In genomic region chr16:1983544-1984346, GRCh38 we compare ENCODE assay signal across 8 cellular contexts. TPM values are rescaled to one million over a fixed set of nuclear protein-coding genes. Genes with fewer than 3 reads are reported as not detected.
DNase-seq lines count a peak whose midpoint lies in the region; ATAC-seq and TF ChIP-seq lines count a peak whose summit lies in the region.

Gene GFER, plus strand, starts transcription at chr16:1984193. Its CDS starts 26 bp downstream, at chr16:1984219.

- H3K4me3 Mint-ChIP-seq in CD4-positive, alpha-beta T cell = peak within 1 kb of the TSS; percentile 87
- H3K4me3 Mint-ChIP-seq in activated CD4-positive, alpha-beta T cell treated with anti-CD3 and anti-CD28 coated beads for 36 hours = peak within 1 kb of the TSS; percentile 85

- peaks cover 15 to 32% of the 10 kb centered on the region in 2 donors for H3K4me1 ChIP-seq in left lung

- peak; percentile 60 for ATAC-seq in CD4-positive, alpha-beta T cell (ENCODE audit: poor library complexity)
- ATAC-seq in HG03342 (IDR thresholded peaks at IDR 0.05; ENCODE audit: unreplicated experiment) (peak; percentile 66), left lung (peak; percentile 89)
- peak; percentile 84 for ATAC-seq in activated CD4-positive, alpha-beta T cell treated with anti-CD3 and anti-CD28 coated beads for 36 hours

- no peaks in the 10 kb centered on the region for H3K9me3 Mint-ChIP-seq in CD4-positive, alpha-beta T cell
- no peaks in the 10 kb centered on the region for H3K9me3 Mint-ChIP-seq in activated CD4-positive, alpha-beta T cell treated with anti-CD3 and anti-CD28 coated beads for 36 hours (ENCODE audit: low read depth)

- H3K27ac Mint-ChIP-seq in CD4-positive, alpha-beta T cell = peak within 1 kb of the TSS; percentile 56
- H3K27ac Mint-ChIP-seq in activated CD4-positive, alpha-beta T cell treated with anti-CD3 and anti-CD28 coated beads for 36 hours = peak within 1 kb of the TSS; percentile 55

- H3K36me3 Mint-ChIP-seq in CD4-positive, alpha-beta T cell (ENCODE audit: low read depth) = peaks cover 20% of the 10 kb centered on the region
- H3K36me3 Mint-ChIP-seq in activated CD4-positive, alpha-beta T cell treated with anti-CD3 and anti-CD28 coated beads for 36 hours (ENCODE audit: low read depth) = peaks cover 18% of the 10 kb centered on the region

- DNase-seq in CD4-positive, alpha-beta T cell = peak in 6 of 10 experiments; percentile 48 to 67 (median 50)
- DNase-seq in GM19238 (ENCODE audit: insufficient read length, low spot score) = peak; percentile 98
- DNase-seq in NCI-H446 (lab: John Stamatoyannopoulos, UW) = peak; percentile 45 to 92
- peak; percentile 84 for DNase-seq in activated CD4-positive, alpha-beta T cell treated with anti-CD3 and anti-CD28 coated beads for 36 hours
- peak; percentile 76 to 92 (median 85) for DNase-seq in dorsolateral prefrontal cortex
- peak; percentile 93 to 97 for DNase-seq in left lung
- peak; percentile 64 for DNase-seq in stimulated activated CD4-positive, alpha-beta T cell treated with anti-CD3 and anti-CD28 coated beads, Interleukin-4, amount 100 ng/mL, for 1 hour

- H3K4me1 Mint-ChIP-seq in CD4-positive, alpha-beta T cell (ENCODE audit: low read depth) = peaks cover 23% of the 10 kb centered on the region
- H3K4me1 Mint-ChIP-seq in activated CD4-positive, alpha-beta T cell treated with anti-CD3 and anti-CD28 coated beads for 36 hours = peaks cover 16% of the 10 kb centered on the region

- intact Hi-C loops in CD4-positive, alpha-beta T cell (cut with DNase I, micrococcal nuclease) = no loop called here
- intact Hi-C loops in activated CD4-positive, alpha-beta T cell treated with anti-CD3 and anti-CD28 coated beads for 36 hours (cut with DNase I, micrococcal nuclease) = loop anchor here in 1 of 2 experiments (1.0 kb wide), 2 partner anchors 11 to 40 kb away; partner anchors contain the start of genes MSRB1 and TBL3
- intact Hi-C loops in dorsolateral prefrontal cortex (cut with DNase I) = no loop called here
- intact Hi-C loops in left lung (cut with DNase I) = no loop called here

- peaks cover 0 to 32% of the 10 kb centered on the region in 2 donors for H3K36me3 ChIP-seq in left lung

- CTCF ChIA-PET in CD4-positive, alpha-beta T cell (lab: Charles Lee) = interaction anchor here (2.1 kb wide), 1 partner anchor 21 kb away, joined by 8 read pairs; no protein-coding TSS in a partner anchor
- CTCF ChIA-PET in activated CD4-positive, alpha-beta T cell treated with anti-CD3 and anti-CD28 coated beads for 36 hours (lab: Charles Lee) = interaction anchor here (0.7 to 1.0 kb wide), 4 partner anchors 12 to 522 kb away, joined by 3 to 4 read pairs (median 4); partner anchors contain the start of gene TBL3

- H3K9me3 ChIP-seq in CD4-positive, alpha-beta T cell (ENCODE audit: control insufficient read depth, low read length) = no peaks in the 10 kb centered on the region
- no peaks in the 10 kb centered on the region for H3K9me3 ChIP-seq in left lung

- H3K27me3 Mint-ChIP-seq in CD4-positive, alpha-beta T cell = peaks cover 42% of the 10 kb centered on the region
- peaks cover 20% of the 10 kb centered on the region for H3K27me3 Mint-ChIP-seq in activated CD4-positive, alpha-beta T cell treated with anti-CD3 and anti-CD28 coated beads for 36 hours

- H3K4me3 ChIP-seq in dorsolateral prefrontal cortex = peak within 1 kb of the TSS; percentile 63 to 93 (median 83)
- peak within 1 kb of the TSS; percentile 71 to 88 for H3K4me3 ChIP-seq in left lung

- H3K27ac ChIP-seq in CD4-positive, alpha-beta T cell (ENCODE audit: low read depth, low read length) = no peak within 1 kb of the TSS
- H3K27ac ChIP-seq in dorsolateral prefrontal cortex = peak within 1 kb of the TSS; percentile 3 to 95 (median 88)
- H3K27ac ChIP-seq in left lung = peak within 1 kb of the TSS; percentile 63 to 88

- peak; percentile 14 for TF ChIP-seq CTCF in CD4-positive, alpha-beta T cell (IDR thresholded peaks at IDR 0.05)
- TF ChIP-seq CTCF in dorsolateral prefrontal cortex (IDR thresholded peaks at IDR 0.05 in 54 of 56, conservative IDR thresholded peaks at IDR 0.05 in 2 of 56; ENCODE audit: low read depth in 1 of 56, partially characterized antibody in 56 of 56) = peak in 50 of 56 donors; percentile 12 to 77 (median 50)
- TF ChIP-seq CTCF in left lung (IDR thresholded peaks at IDR 0.05) = peak; percentile 38 to 48

- peaks cover 29% of the 10 kb centered on the region for H3K27me3 ChIP-seq in CD4-positive, alpha-beta T cell (ENCODE audit: control insufficient read depth, insufficient read depth, low read length)
- H3K27me3 ChIP-seq in dorsolateral prefrontal cortex = peaks cover 0 to 7% (median 0%) of the 10 kb centered on the region in 45 donors
- peaks cover 30 to 58% of the 10 kb centered on the region in 2 donors for H3K27me3 ChIP-seq in left lung

- POLR2A ChIA-PET in CD4-positive, alpha-beta T cell (lab: Charles Lee) = interaction anchor here (0.6 to 6.8 kb wide), 11 partner anchors 8 to 172 kb away, joined by 3 to 62 read pairs (median 4); partner anchors contain the start of genes PKD1, RPS2, TBL3 and TRAF7
- POLR2A ChIA-PET in activated CD4-positive, alpha-beta T cell treated with anti-CD3 and anti-CD28 coated beads for 36 hours (lab: Charles Lee) = interaction anchor here (0.5 to 2.4 kb wide), 2 partner anchors 19 to 20 kb away, joined by 4 to 10 read pairs; partner anchors contain the start of gene RPS2

RNA-seq across cellular contexts. Expression of gene GFER, which starts in this region (rescaled TPM):
- 10 to 100 TPM; 14.5 TPM for total RNA-seq in CD4-positive, alpha-beta T cell
- total RNA-seq in activated CD4-positive, alpha-beta T cell treated with anti-CD3 and anti-CD28 coated beads for 36 hours = 10 to 100 TPM; 25.0 to 25.8 TPM
- 10 to 100 TPM; 14.2 to 39.2 (median 21.8) TPM for total RNA-seq in dorsolateral prefrontal cortex
- total RNA-seq in left lung = 10 to 100 TPM; 25.8 to 26.1 TPM
